ENCODE assay signal across 8 cellular contexts in the genomic region with DNA sequence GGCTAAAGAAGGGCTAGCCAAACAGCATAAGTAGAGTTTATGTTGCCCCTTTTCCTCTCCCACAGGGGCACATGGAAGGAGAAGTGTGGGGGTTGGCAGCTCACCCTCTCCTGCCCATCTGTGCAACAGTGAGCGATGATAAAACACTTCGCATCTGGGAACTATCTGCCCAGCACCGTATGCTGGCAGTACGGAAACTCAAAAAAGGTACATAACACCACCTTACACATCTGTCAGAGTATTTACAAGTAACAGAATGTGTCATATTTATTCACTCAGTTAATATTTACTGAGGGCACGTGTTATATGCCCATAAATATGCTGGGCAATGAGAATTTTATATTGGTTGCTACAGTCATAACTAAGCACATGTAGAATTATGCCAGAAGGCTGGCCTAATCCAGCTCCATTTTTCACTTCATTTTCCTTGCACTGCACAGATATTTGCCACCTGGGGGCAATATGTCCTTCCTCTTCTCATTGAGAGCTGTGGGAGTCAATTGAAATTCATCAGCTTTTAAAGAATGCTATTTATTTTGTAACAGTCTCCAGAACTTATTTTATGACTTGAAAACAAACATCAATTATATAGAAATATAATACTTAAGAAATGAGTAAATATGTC.
DNase-seq lines count a peak whose midpoint lies in the region; ATAC-seq, FAIRE-seq and TF ChIP-seq lines count a peak whose summit lies in the region.

No MANE protein-coding gene starts in this region.

- H3K27ac ChIP-seq in breast epithelium, result no peak overlapping the region
- H3K27ac ChIP-seq in HepG2 (ENCODE audit: extremely low read length, insufficient read depth, low read length), result no peak overlapping the region

- BruUV-seq in HepG2 (replicated peaks; lab: Mats Ljungman, UMichigan), result no TSS peak

- H3K4me3 ChIP-seq in breast epithelium (no peak overlapping the region), HepG2 (replicated peaks in 1 of 3; ENCODE audit: insufficient read depth in 1 of 3, low read depth in 2 of 3, low read length in 3 of 3) (no peak overlapping the region)

- H3K4me2 ChIP-seq in HepG2 (ENCODE audit: low read depth, low read length), result no peak overlapping the region

- peak; percentile 8 for DNase-seq in NCI-H146 (lab: John Stamatoyannopoulos, UW)
- DNase-seq in NCI-H146 treated with DMSO at 0.1 percent for 48 hours (lab: John Stamatoyannopoulos, UW; ENCODE audit: unreplicated experiment), result no peak
- peak; percentile 25 for DNase-seq in NCI-H2029 (lab: John Stamatoyannopoulos, UW)
- DNase-seq in breast epithelium (ENCODE audit: low spot score in 2 of 2), result no peak
- DNase-seq in HepG2 (ENCODE audit: low spot score), result peak; percentile 55
- no peak for DNase-seq in GM12892 (ENCODE audit: insufficient read length)

- no peaks in the 10 kb centered on the region for H3K79me2 ChIP-seq in HepG2 (ENCODE audit: insufficient read depth, low read length)

- H2AFZ ChIP-seq in HepG2 (ENCODE audit: low read length), result no peak overlapping the region

- H3K4me1 ChIP-seq in breast epithelium, result no peaks in the 10 kb centered on the region
- peaks cover 18% of the 10 kb centered on the region for H3K4me1 ChIP-seq in HepG2 (ENCODE audit: insufficient read depth, low read length)

- no peak overlapping the region for H3K9ac ChIP-seq in HepG2 (ENCODE audit: insufficient read depth, low read depth, low read length)

- H4K20me1 ChIP-seq in HepG2 (ENCODE audit: insufficient read depth, low read length), result no peaks in the 10 kb centered on the region

- TF ChIP-seq CTCF in breast epithelium (IDR thresholded peaks at IDR 0.05) (peak in 2 of 3 donors; percentile 52 to 63), HepG2 (CRISPR knock-in tag; IDR thresholded peaks at IDR 0.05) (peak; percentile 72)

- H3K9me3 ChIP-seq in breast epithelium, result peaks cover 0 to 9% of the 10 kb centered on the region in 2 donors
- peaks cover 6% of the 10 kb centered on the region; the same call in 1 of the 2 replicates for H3K9me3 ChIP-seq in HepG2 (ENCODE audit: low read length)

- peak; percentile 53 for FAIRE-seq in HepG2 (lab: Jason Lieb, UNC)
- no peak for FAIRE-seq in GM12892 (lab: Jason Lieb, UNC)

- intact Hi-C loops in breast epithelium (cut with DNase I; ENCODE audit: low total_unique reads), result no loop called here
- intact Hi-C loops in HepG2 (cut with micrococcal nuclease; ENCODE audit: unreplicated experiment), result loop anchor here (1.0 to 2.0 kb wide), 2 partner anchors 113 to 269 kb away; no protein-coding TSS in a partner anchor

- POLR2A ChIA-PET in HepG2 (lab: Yijun Ruan, JAX), result no interaction called here

- TF ChIP-seq RAD21 in HepG2 (CRISPR knock-in tag; IDR thresholded peaks at IDR 0.05), result peak; percentile 63

- no peaks in the 10 kb centered on the region for H3K36me3 ChIP-seq in breast epithelium
- H3K36me3 ChIP-seq in HepG2 (replicated peaks in 1 of 2; ENCODE audit: control insufficient read depth in 1 of 2, insufficient read depth in 2 of 2, low read length in 2 of 2), result peaks cover 0 to 10% of the 10 kb centered on the region in 2 experiments; a peak in 1 of 5 replicates

- in situ Hi-C loops in HepG2 (cut with HindIII; ENCODE audit: extremely low pct_ligation_motif_present, low pct_unique_long_range_greater_than_20kb), result no loop called here

- WGBS in HepG2 (ENCODE audit: low lambda C conversion rate), result 82% methylated on average over 5 of the region's 5 CpGs

- CTCF ChIA-PET in HepG2 (lab: Yijun Ruan, JAX; ENCODE audit: low intra/inter-chr PET ratio, low total read pairs), result interaction anchor here (2.0 kb wide), 1 partner anchor 269 kb away, joined by 11 read pairs; no protein-coding TSS in a partner anchor

- ATAC-seq in HepG2 (peak; percentile 81), GM21717 (IDR thresholded peaks at IDR 0.05; ENCODE audit: unreplicated experiment) (no peak), HG03378 (IDR thresholded peaks at IDR 0.05; ENCODE audit: unreplicated experiment) (no peak)

- TF ChIP-seq POLR2A in breast epithelium (IDR thresholded peaks at IDR 0.05) (no peak), HepG2 (IDR thresholded peaks at IDR 0.05; ENCODE audit: insufficient read depth in 1 of 2, low read depth in 2 of 2, low read length in 2 of 2) (no peak), GM12892 (IDR thresholded peaks at IDR 0.05; ENCODE audit: low read depth, low read length) (no peak)

- TF ChIP-seq EP300 in HepG2 (IDR thresholded peaks at IDR 0.05; ENCODE audit: low read depth in 2 of 2, low read length in 2 of 2), result no peak
- TF ChIP-seq EP300 in HepG2 (CRISPR knock-in tag; IDR thresholded peaks at IDR 0.05; ENCODE audit: borderline replicate concordance), result no peak

- H3K27me3 ChIP-seq in breast epithelium (no peaks in the 10 kb centered on the region), HepG2 (ENCODE audit: control insufficient read depth in 1 of 2, insufficient read depth in 2 of 2, low read length in 2 of 2) (no peaks in the 10 kb centered on the region)

TF ChIP-seq in HepG2, 621 proteins besides CTCF, POLR2A, EP300 and RAD21 (continues in another document):
- no peak for TF ChIP-seq RFXANK (CRISPR knock-in tag; IDR thresholded peaks at IDR 0.05)
- no peak for TF ChIP-seq HNRNPK (IDR thresholded peaks at IDR 0.05; ENCODE audit: low read depth, low read length, poor library complexity, severe bottlenecking)
- TF ChIP-seq PAF1 (CRISPR knock-in tag; IDR thresholded peaks at IDR 0.05), result no peak
- no peak for TF ChIP-seq BCL6 (CRISPR knock-in tag; IDR thresholded peaks at IDR 0.05)
- TF ChIP-seq SPEN (CRISPR knock-in tag; IDR thresholded peaks at IDR 0.05; ENCODE audit: low read depth), result no peak
- TF ChIP-seq KDM5B (CRISPR knock-in tag; IDR thresholded peaks at IDR 0.05; ENCODE audit: borderline replicate concordance), result no peak
- no peak for TF ChIP-seq SP1 (IDR thresholded peaks at IDR 0.05)
- TF ChIP-seq SP1 (CRISPR knock-in tag; IDR thresholded peaks at IDR 0.05), result 0 out of 2 replicates have a peak, but pooled peaks have one; percentile 13
- no peak for TF ChIP-seq PTBP1 (IDR thresholded peaks at IDR 0.05; ENCODE audit: low read depth, low read length, poor library complexity, severe bottlenecking)
- peak; percentile 59 for TF ChIP-seq SMC3 (IDR thresholded peaks at IDR 0.05; ENCODE audit: low read length)
- TF ChIP-seq, protein P1, sequence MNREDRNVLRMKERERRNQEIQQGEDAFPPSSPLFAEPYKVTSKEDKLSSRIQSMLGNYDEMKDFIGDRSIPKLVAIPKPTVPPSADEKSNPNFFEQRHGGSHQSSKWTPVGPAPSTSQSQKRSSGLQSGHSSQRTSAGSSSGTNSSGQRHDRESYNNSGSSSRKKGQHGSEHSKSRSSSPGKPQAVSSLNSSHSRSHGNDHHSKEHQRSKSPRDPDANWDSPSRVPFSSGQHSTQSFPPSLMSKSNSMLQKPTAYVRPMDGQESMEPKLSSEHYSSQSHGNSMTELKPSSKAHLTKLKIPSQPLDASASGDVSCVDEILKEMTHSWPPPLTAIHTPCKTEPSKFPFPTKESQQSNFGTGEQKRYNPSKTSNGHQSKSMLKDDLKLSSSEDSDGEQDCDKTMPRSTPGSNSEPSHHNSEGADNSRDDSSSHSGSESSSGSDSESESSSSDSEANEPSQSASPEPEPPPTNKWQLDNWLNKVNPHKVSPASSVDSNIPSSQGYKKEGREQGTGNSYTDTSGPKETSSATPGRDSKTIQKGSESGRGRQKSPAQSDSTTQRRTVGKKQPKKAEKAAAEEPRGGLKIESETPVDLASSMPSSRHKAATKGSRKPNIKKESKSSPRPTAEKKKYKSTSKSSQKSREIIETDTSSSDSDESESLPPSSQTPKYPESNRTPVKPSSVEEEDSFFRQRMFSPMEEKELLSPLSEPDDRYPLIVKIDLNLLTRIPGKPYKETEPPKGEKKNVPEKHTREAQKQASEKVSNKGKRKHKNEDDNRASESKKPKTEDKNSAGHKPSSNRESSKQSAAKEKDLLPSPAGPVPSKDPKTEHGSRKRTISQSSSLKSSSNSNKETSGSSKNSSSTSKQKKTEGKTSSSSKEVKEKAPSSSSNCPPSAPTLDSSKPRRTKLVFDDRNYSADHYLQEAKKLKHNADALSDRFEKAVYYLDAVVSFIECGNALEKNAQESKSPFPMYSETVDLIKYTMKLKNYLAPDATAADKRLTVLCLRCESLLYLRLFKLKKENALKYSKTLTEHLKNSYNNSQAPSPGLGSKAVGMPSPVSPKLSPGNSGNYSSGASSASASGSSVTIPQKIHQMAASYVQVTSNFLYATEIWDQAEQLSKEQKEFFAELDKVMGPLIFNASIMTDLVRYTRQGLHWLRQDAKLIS (CRISPR knock-in tag; IDR thresholded peaks at IDR 0.05), result no peak
- no peak for TF ChIP-seq ZFX (CRISPR knock-in tag; IDR thresholded peaks at IDR 0.05; ENCODE audit: low read depth)
- TF ChIP-seq ZNF460 (CRISPR knock-in tag; IDR thresholded peaks at IDR 0.05; ENCODE audit: borderline replicate concordance), result no peak
- TF ChIP-seq, protein P2, sequence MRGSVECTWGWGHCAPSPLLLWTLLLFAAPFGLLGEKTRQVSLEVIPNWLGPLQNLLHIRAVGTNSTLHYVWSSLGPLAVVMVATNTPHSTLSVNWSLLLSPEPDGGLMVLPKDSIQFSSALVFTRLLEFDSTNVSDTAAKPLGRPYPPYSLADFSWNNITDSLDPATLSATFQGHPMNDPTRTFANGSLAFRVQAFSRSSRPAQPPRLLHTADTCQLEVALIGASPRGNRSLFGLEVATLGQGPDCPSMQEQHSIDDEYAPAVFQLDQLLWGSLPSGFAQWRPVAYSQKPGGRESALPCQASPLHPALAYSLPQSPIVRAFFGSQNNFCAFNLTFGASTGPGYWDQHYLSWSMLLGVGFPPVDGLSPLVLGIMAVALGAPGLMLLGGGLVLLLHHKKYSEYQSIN (CRISPR knock-in tag; IDR thresholded peaks at IDR 0.05; ENCODE audit: borderline replicate concordance), result no peak
- no peak for TF ChIP-seq ZNF383 (CRISPR knock-in tag; IDR thresholded peaks at IDR 0.05; ENCODE audit: borderline replicate concordance)
- TF ChIP-seq, protein P3, sequence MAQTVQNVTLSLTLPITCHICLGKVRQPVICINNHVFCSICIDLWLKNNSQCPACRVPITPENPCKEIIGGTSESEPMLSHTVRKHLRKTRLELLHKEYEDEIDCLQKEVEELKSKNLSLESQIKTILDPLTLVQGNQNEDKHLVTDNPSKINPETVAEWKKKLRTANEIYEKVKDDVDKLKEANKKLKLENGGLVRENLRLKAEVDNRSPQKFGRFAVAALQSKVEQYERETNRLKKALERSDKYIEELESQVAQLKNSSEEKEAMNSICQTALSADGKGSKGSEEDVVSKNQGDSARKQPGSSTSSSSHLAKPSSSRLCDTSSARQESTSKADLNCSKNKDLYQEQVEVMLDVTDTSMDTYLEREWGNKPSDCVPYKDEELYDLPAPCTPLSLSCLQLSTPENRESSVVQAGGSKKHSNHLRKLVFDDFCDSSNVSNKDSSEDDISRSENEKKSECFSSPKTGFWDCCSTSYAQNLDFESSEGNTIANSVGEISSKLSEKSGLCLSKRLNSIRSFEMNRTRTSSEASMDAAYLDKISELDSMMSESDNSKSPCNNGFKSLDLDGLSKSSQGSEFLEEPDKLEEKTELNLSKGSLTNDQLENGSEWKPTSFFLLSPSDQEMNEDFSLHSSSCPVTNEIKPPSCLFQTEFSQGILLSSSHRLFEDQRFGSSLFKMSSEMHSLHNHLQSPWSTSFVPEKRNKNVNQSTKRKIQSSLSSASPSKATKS (CRISPR knock-in tag; IDR thresholded peaks at IDR 0.05), result no peak

Comparison
In these comparisons a context has a peak if more than half of its experiments do, and no peak if none do; other contexts are left out.
1. DNase-seq: peak in NCI-H146 (single experiment), NCI-H2029 (single experiment) and HepG2 (single experiment); none in NCI-H146 treated with DMSO at 0.1 percent for 48 hours (single experiment), breast epithelium (0 of 2) and GM12892 (single experiment).